ENCODE assay signal across 1 cellular context in genomic region chr2:161676902-161677496, GRCh38.
TF ChIP-seq lines count a peak whose summit lies in the region.

No MANE protein-coding gene starts in this region.

TF ChIP-seq in WTC11, 78 proteins besides CTCF, POLR2A, EP300 and RAD21 (continued from another document):
- TF ChIP-seq ZSCAN18 (CRISPR knock-in tag; IDR thresholded peaks at IDR 0.05): no peak
- no peak for TF ChIP-seq NR3C1 (CRISPR knock-in tag; conservative IDR thresholded peaks at IDR 0.05; ENCODE audit: low read depth)
- no peak for TF ChIP-seq AR (CRISPR knock-in tag; IDR thresholded peaks at IDR 0.05)
- no peak for TF ChIP-seq ZNF263 (CRISPR knock-in tag; IDR thresholded peaks at IDR 0.05; ENCODE audit: low read depth)
- TF ChIP-seq ZNF232 (CRISPR knock-in tag; IDR thresholded peaks at IDR 0.05): no peak
- no peak for TF ChIP-seq ARID4B (CRISPR knock-in tag; IDR thresholded peaks at IDR 0.05; ENCODE audit: borderline replicate concordance)
- TF ChIP-seq FOXK1 (CRISPR knock-in tag; IDR thresholded peaks at IDR 0.05): no peak
- TF ChIP-seq USF1 (CRISPR knock-in tag; IDR thresholded peaks at IDR 0.05): no peak
TF ChIP-seq in WTC11: peak in this region for 0.
